Comparison of ENCODE assay signal across 8 cellular contexts in the genomic region with DNA sequence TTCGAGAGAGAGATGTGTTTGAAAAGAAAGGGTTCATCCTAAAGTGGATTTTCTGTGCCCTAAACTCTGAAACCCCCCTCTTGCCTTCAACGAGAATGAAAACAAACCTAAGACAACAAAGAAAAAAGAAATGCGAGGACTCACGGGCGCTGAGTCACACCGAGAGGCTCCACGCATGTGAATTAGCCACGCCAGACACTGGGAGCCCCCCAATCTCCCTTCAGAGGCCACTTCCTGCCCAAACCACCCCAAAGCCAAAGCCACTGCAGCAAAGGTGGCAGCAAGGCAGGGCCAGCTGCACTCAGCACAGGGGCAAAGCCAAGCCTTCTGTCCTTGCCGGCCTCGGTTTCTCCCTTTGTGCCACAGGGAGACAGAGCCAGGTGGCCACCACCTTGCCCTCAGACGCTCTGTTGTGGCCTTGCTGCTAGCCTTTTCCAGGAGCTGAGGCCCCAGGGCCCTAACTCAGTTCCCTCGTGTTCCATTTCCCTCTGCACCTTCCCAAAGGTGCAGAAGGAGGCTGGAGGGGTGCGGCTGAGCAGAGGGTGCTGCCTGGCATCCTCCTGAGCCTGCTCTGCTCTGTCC.
DNase-seq lines count a peak whose midpoint lies in the region; ATAC-seq lines count a peak whose summit lies in the region.

No MANE protein-coding gene starts in this region.

- peaks cover 85 to 94% of the 10 kb centered on the region in 2 donors for H3K4me1 Mint-ChIP-seq in effector memory CD8-positive, alpha-beta T cell (ENCODE audit: low read depth in 2 of 2)

- H3K27ac Mint-ChIP-seq in effector memory CD8-positive, alpha-beta T cell, result peak overlapping the region; percentile 99 to 100

- peak; percentile 62 for DNase-seq in GM19240 (ENCODE audit: insufficient read length, low spot score)
- DNase-seq in activated CD4-positive, alpha-beta T cell treated with anti-CD3 and anti-CD28 coated beads for 4 hours, result peak; percentile 51 to 61
- DNase-seq in effector memory CD8-positive, alpha-beta T cell, result peak; percentile 78 to 84 (median 80)
- peak; percentile 31 for DNase-seq in stimulated activated CD8-positive, alpha-beta memory T cell treated with anti-CD3 and anti-CD28 coated beads, Interleukin-12 subunit alpha, Interleukin-12 subunit beta, amount 100 ng/mL, for 24 hours (ENCODE audit: extremely low read depth)
- no peak for DNase-seq in NCI-H1694 (lab: John Stamatoyannopoulos, UW)
- no peak for DNase-seq in NAMALWA (ENCODE audit: low spot score)
- DNase-seq in NCI-H2029 treated with DMSO at 0.1 percent for 48 hours (lab: John Stamatoyannopoulos, UW), result no peak

- H3K27me3 Mint-ChIP-seq in effector memory CD8-positive, alpha-beta T cell, result no peaks in the 10 kb centered on the region

- peak overlapping the region; percentile 75 to 85 for H3K4me3 Mint-ChIP-seq in effector memory CD8-positive, alpha-beta T cell

- H3K9me3 Mint-ChIP-seq in effector memory CD8-positive, alpha-beta T cell, result no peaks in the 10 kb centered on the region

- ATAC-seq in effector memory CD8-positive, alpha-beta T cell (replicated peaks), result peak; percentile 68
- no peak for ATAC-seq in GM18873 (IDR thresholded peaks at IDR 0.05; ENCODE audit: low FRiP score, unreplicated experiment)

- H3K36me3 Mint-ChIP-seq in effector memory CD8-positive, alpha-beta T cell (ENCODE audit: insufficient read depth), result peaks cover 65% of the 10 kb centered on the region

Comparison
In these comparisons a context has a peak if more than half of its experiments do, and no peak if none do; other contexts are left out.
1. DNase-seq: peak in GM19240 (single experiment), activated CD4-positive, alpha-beta T cell treated with anti-CD3 and anti-CD28 coated beads for 4 hours (2 of 2), effector memory CD8-positive, alpha-beta T cell (3 of 3) and stimulated activated CD8-positive, alpha-beta memory T cell treated with anti-CD3 and anti-CD28 coated beads, Interleukin-12 subunit alpha, Interleukin-12 subunit beta, amount 100 ng/mL, for 24 hours (single experiment); none in NCI-H1694 (single experiment), NAMALWA (single experiment) and NCI-H2029 treated with DMSO at 0.1 percent for 48 hours (single experiment).